ENCODE assay signal across 1 cellular context in the genomic region with DNA sequence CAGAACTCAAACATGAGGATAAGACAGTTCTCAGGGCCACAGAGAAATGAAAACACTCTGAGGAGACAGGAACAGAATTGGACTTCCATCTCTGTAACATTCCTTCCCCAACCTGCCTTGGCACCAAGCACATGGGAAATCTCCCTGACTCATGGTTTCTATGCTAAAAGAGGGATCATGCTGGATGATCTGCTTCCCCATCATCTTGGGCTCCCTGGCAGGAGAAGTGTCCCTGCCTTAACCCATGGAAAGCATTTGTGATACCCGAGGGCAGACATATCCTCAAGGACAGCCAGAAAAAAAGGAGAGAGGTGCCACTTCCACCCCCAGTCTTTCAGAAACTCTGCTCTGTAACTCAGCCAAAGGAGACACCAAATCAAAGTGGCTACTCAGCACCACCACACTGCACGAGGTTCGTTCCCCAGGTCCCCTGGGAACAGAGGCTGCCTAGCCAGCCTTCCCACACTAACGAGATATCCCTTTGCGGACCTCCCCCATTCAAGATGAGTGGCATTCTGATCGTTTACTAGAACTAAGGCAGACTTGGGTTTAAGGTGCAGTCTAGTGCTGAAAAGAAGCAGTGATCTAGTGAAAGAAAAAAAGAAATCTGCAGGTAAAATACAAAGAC.
A peak's percentile ranks its signal among the peaks of the same experiment; 100 is the strongest.
TF ChIP-seq lines count a peak whose summit lies in the region.

No MANE protein-coding gene starts in this region.

TF ChIP-seq in HepG2, 621 proteins besides CTCF, POLR2A, EP300 and RAD21:
- TF ChIP-seq, protein P1, sequence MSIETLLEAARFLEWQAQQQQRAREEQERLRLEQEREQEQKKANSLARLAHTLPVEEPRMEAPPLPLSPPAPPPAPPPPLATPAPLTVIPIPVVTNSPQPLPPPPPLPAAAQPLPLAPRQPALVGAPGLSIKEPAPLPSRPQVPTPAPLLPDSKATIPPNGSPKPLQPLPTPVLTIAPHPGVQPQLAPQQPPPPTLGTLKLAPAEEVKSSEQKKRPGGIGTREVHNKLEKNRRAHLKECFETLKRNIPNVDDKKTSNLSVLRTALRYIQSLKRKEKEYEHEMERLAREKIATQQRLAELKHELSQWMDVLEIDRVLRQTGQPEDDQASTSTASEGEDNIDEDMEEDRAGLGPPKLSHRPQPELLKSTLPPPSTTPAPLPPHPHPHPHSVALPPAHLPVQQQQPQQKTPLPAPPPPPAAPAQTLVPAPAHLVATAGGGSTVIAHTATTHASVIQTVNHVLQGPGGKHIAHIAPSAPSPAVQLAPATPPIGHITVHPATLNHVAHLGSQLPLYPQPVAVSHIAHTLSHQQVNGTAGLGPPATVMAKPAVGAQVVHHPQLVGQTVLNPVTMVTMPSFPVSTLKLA (IDR thresholded peaks at IDR 0.05) = peak; percentile 35; the same call in 1 of the 2 replicates
- TF ChIP-seq, protein P2, sequence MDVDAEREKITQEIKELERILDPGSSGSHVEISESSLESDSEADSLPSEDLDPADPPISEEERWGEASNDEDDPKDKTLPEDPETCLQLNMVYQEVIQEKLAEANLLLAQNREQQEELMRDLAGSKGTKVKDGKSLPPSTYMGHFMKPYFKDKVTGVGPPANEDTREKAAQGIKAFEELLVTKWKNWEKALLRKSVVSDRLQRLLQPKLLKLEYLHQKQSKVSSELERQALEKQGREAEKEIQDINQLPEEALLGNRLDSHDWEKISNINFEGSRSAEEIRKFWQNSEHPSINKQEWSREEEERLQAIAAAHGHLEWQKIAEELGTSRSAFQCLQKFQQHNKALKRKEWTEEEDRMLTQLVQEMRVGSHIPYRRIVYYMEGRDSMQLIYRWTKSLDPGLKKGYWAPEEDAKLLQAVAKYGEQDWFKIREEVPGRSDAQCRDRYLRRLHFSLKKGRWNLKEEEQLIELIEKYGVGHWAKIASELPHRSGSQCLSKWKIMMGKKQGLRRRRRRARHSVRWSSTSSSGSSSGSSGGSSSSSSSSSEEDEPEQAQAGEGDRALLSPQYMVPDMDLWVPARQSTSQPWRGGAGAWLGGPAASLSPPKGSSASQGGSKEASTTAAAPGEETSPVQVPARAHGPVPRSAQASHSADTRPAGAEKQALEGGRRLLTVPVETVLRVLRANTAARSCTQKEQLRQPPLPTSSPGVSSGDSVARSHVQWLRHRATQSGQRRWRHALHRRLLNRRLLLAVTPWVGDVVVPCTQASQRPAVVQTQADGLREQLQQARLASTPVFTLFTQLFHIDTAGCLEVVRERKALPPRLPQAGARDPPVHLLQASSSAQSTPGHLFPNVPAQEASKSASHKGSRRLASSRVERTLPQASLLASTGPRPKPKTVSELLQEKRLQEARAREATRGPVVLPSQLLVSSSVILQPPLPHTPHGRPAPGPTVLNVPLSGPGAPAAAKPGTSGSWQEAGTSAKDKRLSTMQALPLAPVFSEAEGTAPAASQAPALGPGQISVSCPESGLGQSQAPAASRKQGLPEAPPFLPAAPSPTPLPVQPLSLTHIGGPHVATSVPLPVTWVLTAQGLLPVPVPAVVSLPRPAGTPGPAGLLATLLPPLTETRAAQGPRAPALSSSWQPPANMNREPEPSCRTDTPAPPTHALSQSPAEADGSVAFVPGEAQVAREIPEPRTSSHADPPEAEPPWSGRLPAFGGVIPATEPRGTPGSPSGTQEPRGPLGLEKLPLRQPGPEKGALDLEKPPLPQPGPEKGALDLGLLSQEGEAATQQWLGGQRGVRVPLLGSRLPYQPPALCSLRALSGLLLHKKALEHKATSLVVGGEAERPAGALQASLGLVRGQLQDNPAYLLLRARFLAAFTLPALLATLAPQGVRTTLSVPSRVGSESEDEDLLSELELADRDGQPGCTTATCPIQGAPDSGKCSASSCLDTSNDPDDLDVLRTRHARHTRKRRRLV (CRISPR knock-in tag; IDR thresholded peaks at IDR 0.05) = no peak
- TF ChIP-seq U2AF2 (IDR thresholded peaks at IDR 0.05; ENCODE audit: low read depth, low read length) = no peak
